ENCODE assay signal across 18 cellular contexts in genomic region chr2:170744248-170745002, GRCh38. TPM values are rescaled to one million over a fixed set of nuclear protein-coding genes. Genes with fewer than 3 reads are reported as not detected.
DNase-seq lines count a peak whose midpoint lies in the region; TF ChIP-seq lines count a peak whose summit lies in the region.
"Had no signal": no experiment of that assay in that cellular context is flagged by ENCODE, and none has a peak within 500 bp of the region (broad histone marks: within the 10 kb centered on the region; RNA-seq: fewer than 3 reads in every experiment).

No MANE protein-coding gene starts in this region.

- H4K8ac ChIP-seq in trophoblast cell (ENCODE audit: low read depth, low read length) = no peak overlapping the region

- no peak overlapping the region for H3K4ac ChIP-seq in trophoblast cell (ENCODE audit: low read depth, low read length)

- POLR2A ChIA-PET in GM10248 (lab: Yijun Ruan, JAX) = no interaction called here

- peak; percentile 34 for DNase-seq in HuH-7.5 (ENCODE audit: low spot score)
- peak; percentile 91 for DNase-seq in NCI-H510A treated with DMSO at 0.1 percent for 48 hours (lab: John Stamatoyannopoulos, UW)
- DNase-seq in trophoblast cell = peak; percentile 77 to 94
- DNase-seq in GM10248 (ENCODE audit: extremely low spot score) = no peak
- no peak for DNase-seq in stimulated activated naive CD4-positive, alpha-beta T cell treated with Interleukin-2 at 50 U/mL for 16 hours (lab: John Stamatoyannopoulos, UW)
- DNase-seq in SK-N-DZ (ENCODE audit: low spot score) = no peak
- DNase-seq: activated T-cell treated with anti-CD3 and anti-CD28 coated beads, Interleukin-2, amount 50 U/mL, for 4 hours; central memory CD4-positive, alpha-beta T cell; EL; glutamatergic neuron; kidney glomerular epithelial cell; MM.1S; NCI-H2227 treated with DMSO at 0.1 percent for 48 hours; posterior cingulate gyrus; T-helper 9 cell had no signal

- H2AFZ ChIP-seq in trophoblast cell (ENCODE audit: insufficient read depth, low read length, poor library complexity) = no peak overlapping the region

- H3K9me3 ChIP-seq in duodenal mucosa (ENCODE audit: control insufficient read depth in 1 of 2, low read length in 2 of 2) = no peaks in the 10 kb centered on the region
- H3K9me3 ChIP-seq in trophoblast cell (ENCODE audit: insufficient read depth, low read depth, low read length) = no peaks in the 10 kb centered on the region
- H3K9me3 ChIP-seq: BLaER1 treated with 17β-estradiol and CSF1 and Interleukin-3, amounts not matched to agents 10 nM and 100 nM; suprapubic skin had no signal

- no peak overlapping the region for H3K14ac ChIP-seq in trophoblast cell (ENCODE audit: low read length)

- H3K79me2 ChIP-seq in trophoblast cell (ENCODE audit: control insufficient read depth, insufficient read depth, low read length, poor library complexity) = no peaks in the 10 kb centered on the region

- H3K27ac ChIP-seq in duodenal mucosa (ENCODE audit: low read depth, low read length) (no peak overlapping the region), trophoblast cell (ENCODE audit: low read depth, low read length) (no peak overlapping the region)
- H3K27ac ChIP-seq: BLaER1 treated with 17β-estradiol and CSF1 and Interleukin-3, amounts not matched to agents 10 nM and 100 nM; suprapubic skin had no signal

- H3K4me3 ChIP-seq in duodenal mucosa (ENCODE audit: low read depth in 1 of 2, low read length in 2 of 2) (peak overlapping the region; percentile 11 to 41), trophoblast cell (ENCODE audit: low read depth, low read length) (no peak overlapping the region)
- H3K4me3 ChIP-seq: BLaER1 treated with 17β-estradiol and CSF1 and Interleukin-3, amounts not matched to agents 10 nM and 100 nM; suprapubic skin had no signal

- no peak overlapping the region for H4K91ac ChIP-seq in trophoblast cell (ENCODE audit: low read depth, low read length)

- CTCF ChIA-PET in GM10248 (lab: Yijun Ruan, JAX) = no interaction called here

- H3K79me1 ChIP-seq in trophoblast cell (ENCODE audit: low read length) = no peaks in the 10 kb centered on the region

- H3K36me3 ChIP-seq in duodenal mucosa (ENCODE audit: control insufficient read depth in 1 of 2, insufficient read depth in 2 of 2, low read length in 2 of 2) (no peaks in the 10 kb centered on the region), trophoblast cell (ENCODE audit: control insufficient read depth in 1 of 2, insufficient read depth in 2 of 2, low read length in 2 of 2) (no peaks in the 10 kb centered on the region)
- H3K36me3 ChIP-seq: BLaER1 treated with 17β-estradiol and CSF1 and Interleukin-3, amounts not matched to agents 10 nM and 100 nM; suprapubic skin had no signal

- H3K9ac ChIP-seq in duodenal mucosa (ENCODE audit: low read depth in 1 of 2, low read length in 2 of 2) (no peak overlapping the region), trophoblast cell (ENCODE audit: low read length) (no peak overlapping the region)
- H3K9ac ChIP-seq: BLaER1 treated with 17β-estradiol and CSF1 and Interleukin-3, amounts not matched to agents 10 nM and 100 nM had no signal

- H3K4me1 ChIP-seq in duodenal mucosa (ENCODE audit: control insufficient read depth in 1 of 2, insufficient read depth in 2 of 2, low read length in 2 of 2) (peaks cover 9 to 19% of the 10 kb centered on the region in 2 donors), trophoblast cell (ENCODE audit: control insufficient read depth in 1 of 2, insufficient read depth in 2 of 2, low read length in 2 of 2) (peaks cover 0 to 2% of the 10 kb centered on the region in 2 experiments)
- H3K4me1 ChIP-seq: suprapubic skin had no signal

- H2BK12ac ChIP-seq in trophoblast cell (ENCODE audit: low read length) = no peak overlapping the region

- no peak overlapping the region for H2BK5ac ChIP-seq in trophoblast cell (ENCODE audit: low read depth, low read length, poor library complexity)

- H3K27me3 ChIP-seq in duodenal mucosa (ENCODE audit: control insufficient read depth in 1 of 2, insufficient read depth in 2 of 2, low read length in 2 of 2) = no peaks in the 10 kb centered on the region
- no peaks in the 10 kb centered on the region for H3K27me3 ChIP-seq in trophoblast cell (ENCODE audit: insufficient read depth, low read length)
- H3K27me3 ChIP-seq: BLaER1 treated with 17β-estradiol and CSF1 and Interleukin-3, amounts not matched to agents 10 nM and 100 nM had no signal

- H2BK120ac ChIP-seq in trophoblast cell (ENCODE audit: insufficient read depth, low read length, poor library complexity) = no peak overlapping the region

- H3K18ac ChIP-seq in trophoblast cell (ENCODE audit: low read length) = no peak overlapping the region

- H2AK5ac ChIP-seq in trophoblast cell (ENCODE audit: low read length) = no peak overlapping the region

- WGBS in trophoblast cell (ENCODE audit: extremely low coverage, insufficient coverage, insufficient read length) = no CpG with 5 or more reads among the region's 14 CpGs

- H4K12ac ChIP-seq in trophoblast cell (ENCODE audit: low read depth, low read length) = no peak overlapping the region

- H3K23ac ChIP-seq in trophoblast cell (ENCODE audit: low read length) = no peak overlapping the region

- no peak for TF ChIP-seq CTCF in GM10248 (IDR thresholded peaks at IDR 0.05; ENCODE audit: control extremely low read depth, extremely low read depth, low read depth, missing control alignments)

- no peak overlapping the region for H3K4me2 ChIP-seq in trophoblast cell (ENCODE audit: low read length)

RNA-seq across cellular contexts. Expression of gene ERICH2, which starts 25.8 kb away (rescaled TPM):
- 0.21 and 0.45 TPM in 2 replicates for polyA plus RNA-seq in trophoblast cell (2013)
- not detected in 2 replicates for polyA plus RNA-seq in SK-N-DZ (2014; cell fraction: cytosol; rRNA removed)
- polyA plus RNA-seq in SK-N-DZ (2014; cell fraction: nucleus; rRNA removed) = not detected in 2 replicates

RNA-seq across cellular contexts. Expression of gene SP5, which starts 29.3 kb away (rescaled TPM):
- polyA plus RNA-seq in trophoblast cell (2013) = 0.03 TPM in 1 of 2 replicates, not detected in the other
- polyA plus RNA-seq in SK-N-DZ (2014; cell fraction: cytosol; rRNA removed) = not detected in 2 replicates
- not detected in 2 replicates for polyA plus RNA-seq in SK-N-DZ (2014; cell fraction: nucleus; rRNA removed)

Comparison
In these comparisons a context has a peak if more than half of its experiments do, and no peak if none do; other contexts are left out.
1. DNase-seq: peak in HuH-7.5 (single experiment), NCI-H510A treated with DMSO at 0.1 percent for 48 hours (single experiment) and trophoblast cell (2 of 2); none in GM10248 (single experiment), stimulated activated naive CD4-positive, alpha-beta T cell treated with Interleukin-2 at 50 U/mL for 16 hours (single experiment) and SK-N-DZ (single experiment).